Comparison of ENCODE assay signal across 1 cellular context in the genomic region with DNA sequence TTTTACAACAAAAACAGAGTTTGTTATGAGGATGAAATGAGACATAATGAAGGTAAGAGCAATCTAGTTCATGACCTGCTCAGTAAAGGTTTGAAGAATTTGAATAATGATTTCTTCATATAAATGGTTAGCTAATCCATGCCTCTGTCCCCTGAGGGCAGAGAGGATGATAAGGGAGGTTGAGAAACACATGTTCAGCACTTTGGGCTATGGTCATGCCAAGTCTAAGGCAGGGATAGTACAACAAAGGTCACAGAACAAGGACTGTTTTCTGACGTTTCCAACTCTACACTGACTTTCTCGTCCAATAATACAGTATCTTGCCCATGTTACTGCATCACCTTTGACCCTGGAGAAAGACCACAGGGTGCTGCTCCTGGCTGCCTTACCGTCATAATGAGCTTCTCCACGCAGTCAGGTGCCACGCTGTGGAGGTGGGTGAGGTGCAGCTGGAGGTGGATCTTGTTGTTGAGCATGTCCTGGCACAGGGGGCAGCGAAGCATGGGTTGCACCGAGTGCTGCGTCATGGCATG.
TF ChIP-seq lines count a peak whose summit lies in the region.

No MANE protein-coding gene starts in this region.

TF ChIP-seq in liver, 16 proteins besides CTCF, POLR2A, EP300 and RAD21 (continued from another document):
- TF ChIP-seq, protein P1, sequence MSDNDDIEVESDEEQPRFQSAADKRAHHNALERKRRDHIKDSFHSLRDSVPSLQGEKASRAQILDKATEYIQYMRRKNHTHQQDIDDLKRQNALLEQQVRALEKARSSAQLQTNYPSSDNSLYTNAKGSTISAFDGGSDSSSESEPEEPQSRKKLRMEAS (IDR thresholded peaks at IDR 0.05) = peak; percentile 91
- TF ChIP-seq, protein P2, sequence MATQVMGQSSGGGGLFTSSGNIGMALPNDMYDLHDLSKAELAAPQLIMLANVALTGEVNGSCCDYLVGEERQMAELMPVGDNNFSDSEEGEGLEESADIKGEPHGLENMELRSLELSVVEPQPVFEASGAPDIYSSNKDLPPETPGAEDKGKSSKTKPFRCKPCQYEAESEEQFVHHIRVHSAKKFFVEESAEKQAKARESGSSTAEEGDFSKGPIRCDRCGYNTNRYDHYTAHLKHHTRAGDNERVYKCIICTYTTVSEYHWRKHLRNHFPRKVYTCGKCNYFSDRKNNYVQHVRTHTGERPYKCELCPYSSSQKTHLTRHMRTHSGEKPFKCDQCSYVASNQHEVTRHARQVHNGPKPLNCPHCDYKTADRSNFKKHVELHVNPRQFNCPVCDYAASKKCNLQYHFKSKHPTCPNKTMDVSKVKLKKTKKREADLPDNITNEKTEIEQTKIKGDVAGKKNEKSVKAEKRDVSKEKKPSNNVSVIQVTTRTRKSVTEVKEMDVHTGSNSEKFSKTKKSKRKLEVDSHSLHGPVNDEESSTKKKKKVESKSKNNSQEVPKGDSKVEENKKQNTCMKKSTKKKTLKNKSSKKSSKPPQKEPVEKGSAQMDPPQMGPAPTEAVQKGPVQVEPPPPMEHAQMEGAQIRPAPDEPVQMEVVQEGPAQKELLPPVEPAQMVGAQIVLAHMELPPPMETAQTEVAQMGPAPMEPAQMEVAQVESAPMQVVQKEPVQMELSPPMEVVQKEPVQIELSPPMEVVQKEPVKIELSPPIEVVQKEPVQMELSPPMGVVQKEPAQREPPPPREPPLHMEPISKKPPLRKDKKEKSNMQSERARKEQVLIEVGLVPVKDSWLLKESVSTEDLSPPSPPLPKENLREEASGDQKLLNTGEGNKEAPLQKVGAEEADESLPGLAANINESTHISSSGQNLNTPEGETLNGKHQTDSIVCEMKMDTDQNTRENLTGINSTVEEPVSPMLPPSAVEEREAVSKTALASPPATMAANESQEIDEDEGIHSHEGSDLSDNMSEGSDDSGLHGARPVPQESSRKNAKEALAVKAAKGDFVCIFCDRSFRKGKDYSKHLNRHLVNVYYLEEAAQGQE (IDR thresholded peaks at IDR 0.05) = peak; percentile 87
- TF ChIP-seq, protein P3, sequence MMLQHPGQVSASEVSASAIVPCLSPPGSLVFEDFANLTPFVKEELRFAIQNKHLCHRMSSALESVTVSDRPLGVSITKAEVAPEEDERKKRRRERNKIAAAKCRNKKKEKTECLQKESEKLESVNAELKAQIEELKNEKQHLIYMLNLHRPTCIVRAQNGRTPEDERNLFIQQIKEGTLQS (IDR thresholded peaks at IDR 0.05) = peak; percentile 41
- TF ChIP-seq FOXA2 (IDR thresholded peaks at IDR 0.05) = peak; percentile 80
